In the genomic region with DNA sequence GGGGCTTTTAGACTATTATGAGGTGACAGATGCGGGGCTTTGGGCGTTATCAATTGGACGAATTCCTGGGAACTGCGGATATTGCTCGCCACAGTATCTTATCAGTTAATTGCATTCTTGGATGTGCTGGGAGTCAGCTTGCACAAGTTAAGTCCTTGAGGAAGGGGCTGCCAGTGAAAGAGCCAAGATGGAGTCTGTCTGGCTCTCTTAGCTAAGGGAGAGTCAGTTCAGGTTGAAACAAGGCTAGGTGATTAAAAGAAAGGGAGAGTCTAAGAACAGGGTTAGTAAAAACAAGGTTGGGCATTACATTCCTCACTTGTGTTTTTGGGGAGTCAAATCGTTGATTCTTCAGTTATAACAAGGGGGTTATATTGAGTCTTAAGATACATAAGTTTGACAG, we compare ENCODE assay signal across 1 cellular context.
TF ChIP-seq lines count a peak whose summit lies in the region.
"Not testable (repeated sequence)": the region's sequence is repeated elsewhere in the genome, so short reads cannot be mapped to it uniquely, and the experiment has no call there.

No MANE protein-coding gene starts in this region.

TF ChIP-seq in K562, 482 proteins besides CTCF, POLR2A, EP300 and RAD21 (continued from another document):
- TF ChIP-seq, protein P1, sequence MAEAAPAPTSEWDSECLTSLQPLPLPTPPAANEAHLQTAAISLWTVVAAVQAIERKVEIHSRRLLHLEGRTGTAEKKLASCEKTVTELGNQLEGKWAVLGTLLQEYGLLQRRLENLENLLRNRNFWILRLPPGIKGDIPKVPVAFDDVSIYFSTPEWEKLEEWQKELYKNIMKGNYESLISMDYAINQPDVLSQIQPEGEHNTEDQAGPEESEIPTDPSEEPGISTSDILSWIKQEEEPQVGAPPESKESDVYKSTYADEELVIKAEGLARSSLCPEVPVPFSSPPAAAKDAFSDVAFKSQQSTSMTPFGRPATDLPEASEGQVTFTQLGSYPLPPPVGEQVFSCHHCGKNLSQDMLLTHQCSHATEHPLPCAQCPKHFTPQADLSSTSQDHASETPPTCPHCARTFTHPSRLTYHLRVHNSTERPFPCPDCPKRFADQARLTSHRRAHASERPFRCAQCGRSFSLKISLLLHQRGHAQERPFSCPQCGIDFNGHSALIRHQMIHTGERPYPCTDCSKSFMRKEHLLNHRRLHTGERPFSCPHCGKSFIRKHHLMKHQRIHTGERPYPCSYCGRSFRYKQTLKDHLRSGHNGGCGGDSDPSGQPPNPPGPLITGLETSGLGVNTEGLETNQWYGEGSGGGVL (CRISPR knock-in tag; IDR thresholded peaks at IDR 0.05): 0 out of 2 replicates have a peak, but pooled peaks have one; percentile 19
- TF ChIP-seq DIDO1 (tag; IDR thresholded peaks at IDR 0.05; ENCODE audit: low read depth): 0 out of 2 replicates have a peak, but pooled peaks have one; percentile 39
- TF ChIP-seq HDAC8 (tag; IDR thresholded peaks at IDR 0.05): 0 out of 2 replicates have a peak, but pooled peaks have one; percentile 54
- TF ChIP-seq, protein P2, sequence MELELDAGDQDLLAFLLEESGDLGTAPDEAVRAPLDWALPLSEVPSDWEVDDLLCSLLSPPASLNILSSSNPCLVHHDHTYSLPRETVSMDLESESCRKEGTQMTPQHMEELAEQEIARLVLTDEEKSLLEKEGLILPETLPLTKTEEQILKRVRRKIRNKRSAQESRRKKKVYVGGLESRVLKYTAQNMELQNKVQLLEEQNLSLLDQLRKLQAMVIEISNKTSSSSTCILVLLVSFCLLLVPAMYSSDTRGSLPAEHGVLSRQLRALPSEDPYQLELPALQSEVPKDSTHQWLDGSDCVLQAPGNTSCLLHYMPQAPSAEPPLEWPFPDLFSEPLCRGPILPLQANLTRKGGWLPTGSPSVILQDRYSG (tag; conservative IDR thresholded peaks at IDR 0.05; ENCODE audit: low read depth): peak; percentile 80
- TF ChIP-seq PTTG1 (tag; IDR thresholded peaks at IDR 0.05; ENCODE audit: low read depth): peak; percentile 81
- TF ChIP-seq ZNF239 (CRISPR knock-in tag; IDR thresholded peaks at IDR 0.05): peak; percentile 44; the same call in 1 of the 2 replicates
- TF ChIP-seq ARID1B (IDR thresholded peaks at IDR 0.05): 0 out of 2 replicates have a peak, but pooled peaks have one; percentile 22
- peak; percentile 73; the same call in 1 of the 2 replicates for TF ChIP-seq DDX20 (tag; IDR thresholded peaks at IDR 0.05; ENCODE audit: low read depth)
- TF ChIP-seq, protein P3, sequence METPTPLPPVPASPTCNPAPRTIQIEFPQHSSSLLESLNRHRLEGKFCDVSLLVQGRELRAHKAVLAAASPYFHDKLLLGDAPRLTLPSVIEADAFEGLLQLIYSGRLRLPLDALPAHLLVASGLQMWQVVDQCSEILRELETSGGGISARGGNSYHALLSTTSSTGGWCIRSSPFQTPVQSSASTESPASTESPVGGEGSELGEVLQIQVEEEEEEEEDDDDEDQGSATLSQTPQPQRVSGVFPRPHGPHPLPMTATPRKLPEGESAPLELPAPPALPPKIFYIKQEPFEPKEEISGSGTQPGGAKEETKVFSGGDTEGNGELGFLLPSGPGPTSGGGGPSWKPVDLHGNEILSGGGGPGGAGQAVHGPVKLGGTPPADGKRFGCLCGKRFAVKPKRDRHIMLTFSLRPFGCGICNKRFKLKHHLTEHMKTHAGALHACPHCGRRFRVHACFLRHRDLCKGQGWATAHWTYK (CRISPR knock-in tag; IDR thresholded peaks at IDR 0.05): 0 out of 2 replicates have a peak, but pooled peaks have one; percentile 45
- TF ChIP-seq SMAD3 (CRISPR knock-in tag; conservative IDR thresholded peaks at IDR 0.05): 0 out of 2 replicates have a peak, but pooled peaks have one; percentile 55
- TF ChIP-seq, protein P4, sequence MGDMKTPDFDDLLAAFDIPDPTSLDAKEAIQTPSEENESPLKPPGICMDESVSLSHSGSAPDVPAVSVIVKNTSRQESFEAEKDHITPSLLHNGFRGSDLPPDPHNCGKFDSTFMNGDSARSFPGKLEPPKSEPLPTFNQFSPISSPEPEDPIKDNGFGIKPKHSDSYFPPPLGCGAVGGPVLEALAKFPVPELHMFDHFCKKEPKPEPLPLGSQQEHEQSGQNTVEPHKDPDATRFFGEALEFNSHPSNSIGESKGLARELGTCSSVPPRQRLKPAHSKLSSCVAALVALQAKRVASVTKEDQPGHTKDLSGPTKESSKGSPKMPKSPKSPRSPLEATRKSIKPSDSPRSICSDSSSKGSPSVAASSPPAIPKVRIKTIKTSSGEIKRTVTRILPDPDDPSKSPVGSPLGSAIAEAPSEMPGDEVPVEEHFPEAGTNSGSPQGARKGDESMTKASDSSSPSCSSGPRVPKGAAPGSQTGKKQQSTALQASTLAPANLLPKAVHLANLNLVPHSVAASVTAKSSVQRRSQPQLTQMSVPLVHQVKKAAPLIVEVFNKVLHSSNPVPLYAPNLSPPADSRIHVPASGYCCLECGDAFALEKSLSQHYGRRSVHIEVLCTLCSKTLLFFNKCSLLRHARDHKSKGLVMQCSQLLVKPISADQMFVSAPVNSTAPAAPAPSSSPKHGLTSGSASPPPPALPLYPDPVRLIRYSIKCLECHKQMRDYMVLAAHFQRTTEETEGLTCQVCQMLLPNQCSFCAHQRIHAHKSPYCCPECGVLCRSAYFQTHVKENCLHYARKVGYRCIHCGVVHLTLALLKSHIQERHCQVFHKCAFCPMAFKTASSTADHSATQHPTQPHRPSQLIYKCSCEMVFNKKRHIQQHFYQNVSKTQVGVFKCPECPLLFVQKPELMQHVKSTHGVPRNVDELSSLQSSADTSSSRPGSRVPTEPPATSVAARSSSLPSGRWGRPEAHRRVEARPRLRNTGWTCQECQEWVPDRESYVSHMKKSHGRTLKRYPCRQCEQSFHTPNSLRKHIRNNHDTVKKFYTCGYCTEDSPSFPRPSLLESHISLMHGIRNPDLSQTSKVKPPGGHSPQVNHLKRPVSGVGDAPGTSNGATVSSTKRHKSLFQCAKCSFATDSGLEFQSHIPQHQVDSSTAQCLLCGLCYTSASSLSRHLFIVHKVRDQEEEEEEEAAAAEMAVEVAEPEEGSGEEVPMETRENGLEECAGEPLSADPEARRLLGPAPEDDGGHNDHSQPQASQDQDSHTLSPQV (IDR thresholded peaks at IDR 0.05): peak; percentile 98
- TF ChIP-seq, protein P5, sequence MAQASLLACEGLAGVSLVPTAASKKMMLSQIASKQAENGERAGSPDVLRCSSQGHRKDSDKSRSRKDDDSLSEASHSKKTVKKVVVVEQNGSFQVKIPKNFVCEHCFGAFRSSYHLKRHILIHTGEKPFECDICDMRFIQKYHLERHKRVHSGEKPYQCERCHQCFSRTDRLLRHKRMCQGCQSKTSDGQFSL (CRISPR knock-in tag; IDR thresholded peaks at IDR 0.05): not testable (repeated sequence)
- TF ChIP-seq, protein P5 (tag; IDR thresholded peaks at IDR 0.05): peak in 1 of 2 experiments; percentile 69; a peak in 1 of 4 replicates
- TF ChIP-seq HIVEP1 (CRISPR knock-in tag; IDR thresholded peaks at IDR 0.05): 0 out of 2 replicates have a peak, but pooled peaks have one; percentile 22
- 0 out of 2 replicates have a peak, but pooled peaks have one; percentile 7 for TF ChIP-seq RHOXF2B (CRISPR knock-in tag; conservative IDR thresholded peaks at IDR 0.05)
- TF ChIP-seq, protein P6, sequence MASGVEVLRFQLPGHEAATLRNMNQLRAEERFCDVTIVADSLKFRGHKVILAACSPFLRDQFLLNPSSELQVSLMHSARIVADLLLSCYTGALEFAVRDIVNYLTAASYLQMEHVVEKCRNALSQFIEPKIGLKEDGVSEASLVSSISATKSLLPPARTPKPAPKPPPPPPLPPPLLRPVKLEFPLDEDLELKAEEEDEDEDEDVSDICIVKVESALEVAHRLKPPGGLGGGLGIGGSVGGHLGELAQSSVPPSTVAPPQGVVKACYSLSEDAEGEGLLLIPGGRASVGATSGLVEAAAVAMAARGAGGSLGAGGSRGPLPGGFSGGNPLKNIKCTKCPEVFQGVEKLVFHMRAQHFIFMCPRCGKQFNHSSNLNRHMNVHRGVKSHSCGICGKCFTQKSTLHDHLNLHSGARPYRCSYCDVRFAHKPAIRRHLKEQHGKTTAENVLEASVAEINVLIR (CRISPR knock-in tag; IDR thresholded peaks at IDR 0.05): peak; percentile 55; the same call in 1 of the 2 replicates
- peak; percentile 87 for TF ChIP-seq SMAD4 (CRISPR knock-in tag; conservative IDR thresholded peaks at IDR 0.05)
- TF ChIP-seq, protein P7, sequence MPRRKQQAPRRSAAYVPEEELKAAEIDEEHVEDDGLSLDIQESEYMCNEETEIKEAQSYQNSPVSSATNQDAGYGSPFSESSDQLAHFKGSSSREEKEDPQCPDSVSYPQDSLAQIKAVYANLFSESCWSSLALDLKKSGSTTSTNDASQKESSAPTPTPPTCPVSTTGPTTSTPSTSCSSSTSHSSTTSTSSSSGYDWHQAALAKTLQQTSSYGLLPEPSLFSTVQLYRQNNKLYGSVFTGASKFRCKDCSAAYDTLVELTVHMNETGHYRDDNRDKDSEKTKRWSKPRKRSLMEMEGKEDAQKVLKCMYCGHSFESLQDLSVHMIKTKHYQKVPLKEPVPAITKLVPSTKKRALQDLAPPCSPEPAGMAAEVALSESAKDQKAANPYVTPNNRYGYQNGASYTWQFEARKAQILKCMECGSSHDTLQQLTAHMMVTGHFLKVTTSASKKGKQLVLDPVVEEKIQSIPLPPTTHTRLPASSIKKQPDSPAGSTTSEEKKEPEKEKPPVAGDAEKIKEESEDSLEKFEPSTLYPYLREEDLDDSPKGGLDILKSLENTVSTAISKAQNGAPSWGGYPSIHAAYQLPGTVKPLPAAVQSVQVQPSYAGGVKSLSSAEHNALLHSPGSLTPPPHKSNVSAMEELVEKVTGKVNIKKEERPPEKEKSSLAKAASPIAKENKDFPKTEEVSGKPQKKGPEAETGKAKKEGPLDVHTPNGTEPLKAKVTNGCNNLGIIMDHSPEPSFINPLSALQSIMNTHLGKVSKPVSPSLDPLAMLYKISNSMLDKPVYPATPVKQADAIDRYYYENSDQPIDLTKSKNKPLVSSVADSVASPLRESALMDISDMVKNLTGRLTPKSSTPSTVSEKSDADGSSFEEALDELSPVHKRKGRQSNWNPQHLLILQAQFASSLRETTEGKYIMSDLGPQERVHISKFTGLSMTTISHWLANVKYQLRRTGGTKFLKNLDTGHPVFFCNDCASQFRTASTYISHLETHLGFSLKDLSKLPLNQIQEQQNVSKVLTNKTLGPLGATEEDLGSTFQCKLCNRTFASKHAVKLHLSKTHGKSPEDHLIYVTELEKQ (CRISPR knock-in tag; IDR thresholded peaks at IDR 0.05): 0 out of 2 replicates have a peak, but pooled peaks have one; percentile 60
- peak; percentile 97 for TF ChIP-seq DMBX1 (CRISPR knock-in tag; IDR thresholded peaks at IDR 0.05; ENCODE audit: borderline replicate concordance)
- TF ChIP-seq, protein P8, sequence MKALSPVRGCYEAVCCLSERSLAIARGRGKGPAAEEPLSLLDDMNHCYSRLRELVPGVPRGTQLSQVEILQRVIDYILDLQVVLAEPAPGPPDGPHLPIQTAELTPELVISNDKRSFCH (CRISPR knock-in tag; IDR thresholded peaks at IDR 0.05): not testable (repeated sequence)
- TF ChIP-seq, protein P8 (tag; IDR thresholded peaks at IDR 0.05): peak; percentile 91
- TF ChIP-seq, protein P9, sequence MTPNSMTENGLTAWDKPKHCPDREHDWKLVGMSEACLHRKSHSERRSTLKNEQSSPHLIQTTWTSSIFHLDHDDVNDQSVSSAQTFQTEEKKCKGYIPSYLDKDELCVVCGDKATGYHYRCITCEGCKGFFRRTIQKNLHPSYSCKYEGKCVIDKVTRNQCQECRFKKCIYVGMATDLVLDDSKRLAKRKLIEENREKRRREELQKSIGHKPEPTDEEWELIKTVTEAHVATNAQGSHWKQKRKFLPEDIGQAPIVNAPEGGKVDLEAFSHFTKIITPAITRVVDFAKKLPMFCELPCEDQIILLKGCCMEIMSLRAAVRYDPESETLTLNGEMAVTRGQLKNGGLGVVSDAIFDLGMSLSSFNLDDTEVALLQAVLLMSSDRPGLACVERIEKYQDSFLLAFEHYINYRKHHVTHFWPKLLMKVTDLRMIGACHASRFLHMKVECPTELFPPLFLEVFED (CRISPR knock-in tag; conservative IDR thresholded peaks at IDR 0.05): 0 out of 2 replicates have a peak, but pooled peaks have one; percentile 7
- 0 out of 2 replicates have a peak, but pooled peaks have one; percentile 21 for TF ChIP-seq SMARCA4 (IDR thresholded peaks at IDR 0.05)
- 0 out of 2 replicates have a peak, but pooled peaks have one; percentile 21 for TF ChIP-seq ZNF134 (CRISPR knock-in tag; conservative IDR thresholded peaks at IDR 0.05)
- peak in 1 of 2 experiments; percentile 84; a peak in 2 of 4 replicates for TF ChIP-seq TEAD1 (CRISPR knock-in tag; IDR thresholded peaks at IDR 0.05)
- TF ChIP-seq MEF2D (tag; conservative IDR thresholded peaks at IDR 0.05; ENCODE audit: low read depth): peak; percentile 47; the same call in 1 of the 2 replicates
- peak; percentile 89 for TF ChIP-seq ZNF311 (CRISPR knock-in tag; IDR thresholded peaks at IDR 0.05)
- not testable (repeated sequence) for TF ChIP-seq NR2C1 (IDR thresholded peaks at IDR 0.05)
- peak; percentile 67 for TF ChIP-seq NR2C1 (tag; IDR thresholded peaks at IDR 0.05)
- TF ChIP-seq KLF6 (CRISPR knock-in tag; IDR thresholded peaks at IDR 0.05; ENCODE audit: borderline replicate concordance): peak; percentile 78; the same call in 1 of the 2 replicates
- 0 out of 2 replicates have a peak, but pooled peaks have one; percentile 47 for TF ChIP-seq TCFL5 (CRISPR knock-in tag; conservative IDR thresholded peaks at IDR 0.05)
